In genomic region chr10:30038961-30039536, GRCh38 we compare ENCODE assay signal across 22 cellular contexts.
"Had no signal": no experiment of that assay in that cellular context is flagged by ENCODE, and none has a peak within 500 bp of the region (broad histone marks: within the 10 kb centered on the region; RNA-seq: fewer than 3 reads in every experiment).

No MANE protein-coding gene starts in this region.

- H3K4me3 ChIP-seq: ovary, psoas muscle, transverse colon had no signal

- H3K27ac Mint-ChIP-seq: activated CD4-positive, alpha-beta memory T cell treated with anti-CD3 and anti-CD28 coated beads, Interleukin-2, amount 10 ng/mL, durations not matched to agents 7 days and 5 days; activated CD4-positive, alpha-beta T cell treated with anti-CD3 and anti-CD28 coated beads, Interleukin-2, amount 10 ng/mL, durations not matched to agents 24 days and 14 days; activated CD8-positive, alpha-beta memory T cell treated with anti-CD3 and anti-CD28 coated beads, Interleukin-2, amount 10 ng/mL, durations not matched to agents 7 days and 5 days; activated naive CD4-positive, alpha-beta T cell treated with anti-CD3 and anti-CD28 coated beads, Interleukin-2, amount 50 U/mL, for 24 hours; activated T-helper 1 cell treated with anti-CD3 and anti-CD28 coated beads, Interleukin-12 subunit alpha, Interleukin-12 subunit beta, Interleukin-2, Interleukin-4 antibody, amounts not matched to agents 30 ng/mL and 10 ng/mL and 1 ng/mL, durations not matched to agents 14 hours and 24 hours and 36 hours; stimulated activated naive CD8-positive, alpha-beta T cell treated with anti-CD3 and anti-CD28 coated beads, Interleukin-15, Interleukin-2, amounts not matched to agents 100 ng/mL and 50 ng/mL, for 24 hours; T-cell; T-helper 2 cell treated with Interferon-gamma antibody and Interleukin-4, amounts not matched to agents 5 μg/mL and 100 μg/mL, for 36 hours had no signal

- DNase-seq: activated CD4-positive, alpha-beta memory T cell treated with anti-CD3 and anti-CD28 coated beads, Interleukin-2, amount 10 ng/mL, durations not matched to agents 7 days and 5 days; activated CD4-positive, alpha-beta T cell treated with anti-CD3 and anti-CD28 coated beads, Interleukin-2, amount 10 ng/mL, durations not matched to agents 24 days and 14 days; activated gamma-delta T cell treated with Interleukin-2 at 50 U/mL for 16 hours; activated T-cell treated with anti-CD3 and anti-CD28 coated beads for 4 hours; central memory CD4-positive, alpha-beta T cell; effector memory CD4-positive, alpha-beta T cell; midbrain; psoas muscle; stimulated activated CD4-positive, alpha-beta T cell treated with anti-CD3 and anti-CD28 coated beads, Interleukin-4, amount 100 ng/mL, for 4 hours; T-cell; transverse colon had no signal

- H3K27me3 ChIP-seq: ovary, transverse colon had no signal

- H3K4me3 Mint-ChIP-seq: activated CD4-positive, alpha-beta memory T cell treated with anti-CD3 and anti-CD28 coated beads, Interleukin-2, amount 10 ng/mL, durations not matched to agents 7 days and 5 days; activated CD4-positive, alpha-beta T cell treated with anti-CD3 and anti-CD28 coated beads, Interleukin-2, amount 10 ng/mL, durations not matched to agents 24 days and 14 days; activated CD8-positive, alpha-beta memory T cell treated with anti-CD3 and anti-CD28 coated beads, Interleukin-2, amount 10 ng/mL, durations not matched to agents 7 days and 5 days; activated naive CD4-positive, alpha-beta T cell treated with anti-CD3 and anti-CD28 coated beads, Interleukin-2, amount 50 U/mL, for 24 hours; activated T-helper 1 cell treated with anti-CD3 and anti-CD28 coated beads, Interleukin-12 subunit alpha, Interleukin-12 subunit beta, Interleukin-2, Interleukin-4 antibody, amounts not matched to agents 30 ng/mL and 10 ng/mL and 1 ng/mL, durations not matched to agents 14 hours and 24 hours and 36 hours; brain; natural killer cell treated with Interleukin-12 subunit alpha and Interleukin-12 subunit beta and Interleukin-15 and Interleukin-18, amount 100 ng/mL, for 72 hours; stimulated activated naive CD8-positive, alpha-beta T cell treated with anti-CD3 and anti-CD28 coated beads, Interleukin-15, Interleukin-2, amounts not matched to agents 100 ng/mL and 50 ng/mL, for 24 hours; T-cell; T-helper 2 cell treated with Interferon-gamma antibody and Interleukin-4, amounts not matched to agents 5 μg/mL and 100 μg/mL, for 36 hours had no signal

- H3K27ac ChIP-seq: neutrophil, ovary, psoas muscle, transverse colon, VCaP had no signal

- H3K9me3 Mint-ChIP-seq: activated CD4-positive, alpha-beta memory T cell treated with anti-CD3 and anti-CD28 coated beads, Interleukin-2, amount 10 ng/mL, durations not matched to agents 7 days and 5 days; activated CD4-positive, alpha-beta T cell treated with anti-CD3 and anti-CD28 coated beads, Interleukin-2, amount 10 ng/mL, durations not matched to agents 24 days and 14 days; activated naive CD4-positive, alpha-beta T cell treated with anti-CD3 and anti-CD28 coated beads, Interleukin-2, amount 50 U/mL, for 24 hours; activated T-helper 1 cell treated with anti-CD3 and anti-CD28 coated beads, Interleukin-12 subunit alpha, Interleukin-12 subunit beta, Interleukin-2, Interleukin-4 antibody, amounts not matched to agents 30 ng/mL and 10 ng/mL and 1 ng/mL, durations not matched to agents 14 hours and 24 hours and 36 hours; natural killer cell treated with Interleukin-12 subunit alpha and Interleukin-12 subunit beta and Interleukin-15 and Interleukin-18, amount 100 ng/mL, for 72 hours; stimulated activated naive CD8-positive, alpha-beta T cell treated with anti-CD3 and anti-CD28 coated beads, Interleukin-15, Interleukin-2, amounts not matched to agents 100 ng/mL and 50 ng/mL, for 24 hours; T-cell; T-helper 2 cell treated with Interferon-gamma antibody and Interleukin-4, amounts not matched to agents 5 μg/mL and 100 μg/mL, for 36 hours had no signal

- H3K4me1 ChIP-seq: psoas muscle had no signal

- H3K36me3 Mint-ChIP-seq: activated CD8-positive, alpha-beta memory T cell treated with anti-CD3 and anti-CD28 coated beads, Interleukin-2, amount 10 ng/mL, durations not matched to agents 7 days and 5 days; activated naive CD4-positive, alpha-beta T cell treated with anti-CD3 and anti-CD28 coated beads, Interleukin-2, amount 50 U/mL, for 24 hours; natural killer cell treated with Interleukin-12 subunit alpha and Interleukin-12 subunit beta and Interleukin-15 and Interleukin-18, amount 100 ng/mL, for 72 hours; T-cell had no signal

- H3K27me3 Mint-ChIP-seq: brain had no signal

- H3K36me3 ChIP-seq: neutrophil, ovary, transverse colon had no signal

- ATAC-seq: activated CD4-positive, CD25-positive, alpha-beta regulatory T cell treated with anti-CD3 and anti-CD28 coated beads, Interleukin-2, amount 50 U/mL, for 24 hours; activated CD8-positive, alpha-beta memory T cell treated with anti-CD3 and anti-CD28 coated beads, Interleukin-2, amount 10 ng/mL, durations not matched to agents 7 days and 5 days; natural killer cell treated with Interleukin-12 subunit alpha and Interleukin-12 subunit beta and Interleukin-15 and Interleukin-18, amount 100 ng/mL, for 72 hours; T-cell had no signal

- H3K9me3 ChIP-seq: neutrophil, ovary, psoas muscle, transverse colon had no signal
